Comparison of ENCODE assay signal across 16 cellular contexts in the genomic region with DNA sequence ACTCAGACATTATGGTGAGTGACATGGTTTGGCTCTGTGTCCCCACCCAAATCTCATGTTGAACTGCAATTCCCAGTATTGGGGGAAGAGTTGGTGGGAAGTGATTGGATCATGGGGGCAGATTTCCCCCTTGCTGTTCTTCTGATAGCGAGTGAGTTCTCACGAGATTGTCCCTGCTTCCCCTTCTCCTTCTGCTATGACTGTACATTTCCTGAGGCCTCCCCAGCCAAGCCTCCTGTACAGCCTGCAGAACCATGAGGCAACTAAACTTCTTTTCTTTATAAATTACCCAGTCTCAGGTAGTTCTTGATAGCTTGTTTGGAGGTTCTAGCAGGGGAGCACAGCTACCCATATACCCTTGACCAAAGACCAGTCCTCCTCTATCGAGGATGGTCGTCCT. TPM values are rescaled to one million over a fixed set of nuclear protein-coding genes. Genes with fewer than 3 reads are reported as not detected.
A peak's percentile ranks its signal among the peaks of the same experiment; 100 is the strongest.
DNase-seq lines count a peak whose midpoint lies in the region; ATAC-seq and TF ChIP-seq lines count a peak whose summit lies in the region.
"Had no signal": no experiment of that assay in that cellular context is flagged by ENCODE, and none has a peak within 500 bp of the region (broad histone marks: within the 10 kb centered on the region; RNA-seq: fewer than 3 reads in every experiment).

No MANE protein-coding gene starts in this region.

- H3K9me3 Mint-ChIP-seq in activated T-helper 2 cell treated with anti-CD3 and anti-CD28 coated beads, Interferon-gamma antibody, Interleukin-2, Interleukin-4, amounts not matched to agents 10 μg/mL and 5 μg/mL and 100 μg/mL, durations not matched to agents 14 hours and 24 hours and 36 hours, result peaks cover 56% of the 10 kb centered on the region

- intact Hi-C loops in IMR-90 (cut with micrococcal nuclease), result no loop called here
- intact Hi-C loops in activated T-helper 2 cell treated with anti-CD3 and anti-CD28 coated beads, Interferon-gamma antibody, Interleukin-2, Interleukin-4, amounts not matched to agents 10 μg/mL and 5 μg/mL and 100 μg/mL, durations not matched to agents 14 hours and 24 hours and 36 hours (cut with micrococcal nuclease), result loop anchor here (10.0 kb wide), 1 partner anchor 109 kb away; no protein-coding TSS in a partner anchor

- H2AK9ac ChIP-seq in IMR-90 (replicated peaks; ENCODE audit: low read depth, low read length, poor library complexity), result no peak overlapping the region

- H4K20me1 ChIP-seq in IMR-90 (ENCODE audit: insufficient read depth, low read length), result peaks cover 48% of the 10 kb centered on the region

- DNase-seq in CMK (ENCODE audit: low read depth) (peak; percentile 2), IMR-90 (no peak)
- no peak for DNase-seq in activated T-helper 2 cell treated with anti-CD3 and anti-CD28 coated beads, Interferon-gamma antibody, Interleukin-2, Interleukin-4, amounts not matched to agents 10 μg/mL and 5 μg/mL and 100 μg/mL, durations not matched to agents 14 hours and 24 hours and 36 hours (ENCODE audit: low spot score)
- DNase-seq in effector CD8-positive, alpha-beta T cell (lab: John Stamatoyannopoulos, UW), result no peak
- DNase-seq in activated T-cell treated with anti-CD3 and anti-CD28 coated beads, Interleukin-2, amount 50 U/mL, for 48 hours, result no peak
- DNase-seq: activated CD4-positive, alpha-beta T cell treated with anti-CD3 and anti-CD28 coated beads, Interleukin-2, amount 50 U/mL, for 1 hour; CD8-positive, alpha-beta T cell; GDM1; NCI-H1694; NCI-H526; testis had no signal

- H4K5ac ChIP-seq in IMR-90 (ENCODE audit: low read depth, low read length), result no peak overlapping the region

- BruUV-seq in IMR-90 (replicated peaks; lab: Mats Ljungman, UMichigan), result no TSS peak

- H3K36me3 ChIP-seq in IMR-90 (ENCODE audit: control insufficient read depth, insufficient read depth, low read length), result peaks cover 8% of the 10 kb centered on the region; the same call in 1 of the 2 replicates
- no peaks in the 10 kb centered on the region for H3K36me3 ChIP-seq in neutrophil

- peaks cover 72% of the 10 kb centered on the region for H3K4me1 Mint-ChIP-seq in activated T-helper 2 cell treated with anti-CD3 and anti-CD28 coated beads, Interferon-gamma antibody, Interleukin-2, Interleukin-4, amounts not matched to agents 10 μg/mL and 5 μg/mL and 100 μg/mL, durations not matched to agents 14 hours and 24 hours and 36 hours (ENCODE audit: low read depth)
- H3K4me1 Mint-ChIP-seq: brain had no signal

- H3K4me3 ChIP-seq in IMR-90 (ENCODE audit: insufficient read depth, low read depth, low read length) (no peak overlapping the region), neutrophil (ENCODE audit: low read depth in 1 of 2, low read length in 1 of 2) (no peak overlapping the region)
- H3K4me3 ChIP-seq: skin epidermis, testis had no signal

- ATAC-seq in IMR-90 (ENCODE audit: low read depth) (no peak), HG02610 (IDR thresholded peaks at IDR 0.05; ENCODE audit: unreplicated experiment) (no peak)
- ATAC-seq: CD8-positive, alpha-beta T cell had no signal

- H2AK5ac ChIP-seq in IMR-90 (ENCODE audit: low read depth, low read length), result no peak overlapping the region

- H3K56ac ChIP-seq in IMR-90 (ENCODE audit: extremely low read depth, insufficient read depth, low read length), result no peak overlapping the region

- CTCF ChIA-PET in IMR-90 (lab: Yijun Ruan, JAX), result no interaction called here

- no peak overlapping the region for H4K8ac ChIP-seq in IMR-90 (ENCODE audit: low read depth in 2 of 2, low read length in 2 of 2)

- H3K14ac ChIP-seq in IMR-90 (replicated peaks; ENCODE audit: low read depth, low read length), result no peak overlapping the region

- no peak overlapping the region for H2BK20ac ChIP-seq in IMR-90 (ENCODE audit: low read depth, low read length)

- no peak for TF ChIP-seq POLR2A in IMR-90 (IDR thresholded peaks at IDR 0.05; ENCODE audit: low read depth, low read length)

- no CpG with 5 or more reads among the region's 4 CpGs for WGBS in IMR-90 (ENCODE audit: extremely low coverage in 2 of 2, insufficient read length in 1 of 2), 2 experiments

- H3K23ac ChIP-seq in IMR-90 (ENCODE audit: low read depth, low read length), result no peak overlapping the region

- no peak overlapping the region for H2BK120ac ChIP-seq in IMR-90 (ENCODE audit: low read depth, low read length)

- no peak for TF ChIP-seq RAD21 in IMR-90 (IDR thresholded peaks at IDR 0.05; ENCODE audit: low read length)

- H2AFZ ChIP-seq in IMR-90 (replicated peaks; ENCODE audit: low read length, poor library complexity), result no peak overlapping the region

- no peak overlapping the region for H3K4me3 Mint-ChIP-seq in activated T-helper 2 cell treated with anti-CD3 and anti-CD28 coated beads, Interferon-gamma antibody, Interleukin-2, Interleukin-4, amounts not matched to agents 10 μg/mL and 5 μg/mL and 100 μg/mL, durations not matched to agents 14 hours and 24 hours and 36 hours (ENCODE audit: low read depth)
- H3K4me3 Mint-ChIP-seq: brain; CD8-positive, alpha-beta T cell had no signal

- POLR2A ChIA-PET in IMR-90 (lab: Charles Lee; ENCODE audit: unreplicated experiment), result interaction anchor here (1.0 kb wide), 1 partner anchor 343 kb away, joined by 3 read pairs; no protein-coding TSS in a partner anchor

- dilution Hi-C loops in IMR-90 (cut with HindIII; ENCODE audit: low sequenced_read_pairs, unreplicated experiment), result no loop called here

- no peak overlapping the region; the same call in 1 of the 2 replicates for H4K91ac ChIP-seq in IMR-90 (ENCODE audit: insufficient read depth, low read depth, low read length)

- in situ Hi-C loops in IMR-90 (cut with MboI; ENCODE audit: low sequenced_read_pairs), result no loop called here

- no peak overlapping the region for H3K4me2 ChIP-seq in IMR-90 (ENCODE audit: low read depth, low read length)
- H3K4me2 ChIP-seq: KMS-11 had no signal

- peak overlapping the region; percentile 4 for H3K27ac Mint-ChIP-seq in activated T-helper 2 cell treated with anti-CD3 and anti-CD28 coated beads, Interferon-gamma antibody, Interleukin-2, Interleukin-4, amounts not matched to agents 10 μg/mL and 5 μg/mL and 100 μg/mL, durations not matched to agents 14 hours and 24 hours and 36 hours
- H3K27ac Mint-ChIP-seq: brain; CD8-positive, alpha-beta T cell had no signal

- peaks cover 3% of the 10 kb centered on the region; the same call in 1 of the 2 replicates for H3K9me1 ChIP-seq in IMR-90 (ENCODE audit: insufficient read depth, low read length)

- peak overlapping the region; percentile 37; the same call in 1 of the 2 replicates for H3K27ac ChIP-seq in IMR-90 (ENCODE audit: insufficient read depth, low read length)
- peak overlapping the region; percentile 64 for H3K27ac ChIP-seq in neutrophil
- H3K27ac ChIP-seq: KMS-11, skin epidermis, testis had no signal

- no peak for TF ChIP-seq CTCF in IMR-90 (conservative IDR thresholded peaks at IDR 0.05; ENCODE audit: low read depth, low read length)
- TF ChIP-seq CTCF in neutrophil (IDR thresholded peaks at IDR 0.05), result no peak

- H3K9me3 ChIP-seq in IMR-90 (ENCODE audit: control insufficient read depth, insufficient read depth, low read length) (no peaks in the 10 kb centered on the region; the same call in 1 of the 2 replicates), neutrophil (no peaks in the 10 kb centered on the region)
- H3K9me3 ChIP-seq: testis had no signal

- peaks cover 90% of the 10 kb centered on the region for H3K36me3 Mint-ChIP-seq in activated T-helper 2 cell treated with anti-CD3 and anti-CD28 coated beads, Interferon-gamma antibody, Interleukin-2, Interleukin-4, amounts not matched to agents 10 μg/mL and 5 μg/mL and 100 μg/mL, durations not matched to agents 14 hours and 24 hours and 36 hours (ENCODE audit: low read depth)

- H3K27me3 ChIP-seq in IMR-90 (ENCODE audit: control insufficient read depth, insufficient read depth, low read length) (no peaks in the 10 kb centered on the region), neutrophil (no peaks in the 10 kb centered on the region)
- H3K27me3 ChIP-seq: testis had no signal

- no peak overlapping the region for H3K18ac ChIP-seq in IMR-90 (ENCODE audit: low read depth, low read length)

- peak overlapping the region; percentile 20 for H2BK5ac ChIP-seq in IMR-90 (ENCODE audit: low read depth, low read length, poor library complexity, severe bottlenecking)

- H3K4me1 ChIP-seq in IMR-90 (ENCODE audit: control insufficient read depth, insufficient read depth, low read length) (peaks cover 3% of the 10 kb centered on the region), neutrophil (ENCODE audit: control insufficient read depth in 1 of 2, insufficient read depth in 1 of 2, low read depth in 1 of 2, low read length in 1 of 2) (peaks cover 9 to 15% of the 10 kb centered on the region in 2 experiments)
- H3K4me1 ChIP-seq: testis had no signal

- H3K9ac ChIP-seq in IMR-90 (ENCODE audit: low read depth, low read length), result no peak overlapping the region
- H3K9ac ChIP-seq: KMS-11 had no signal

- no peak overlapping the region for H3K4ac ChIP-seq in IMR-90 (ENCODE audit: low read depth, low read length)

- H2BK15ac ChIP-seq in IMR-90 (ENCODE audit: low read depth, low read length), result no peak overlapping the region

- peaks cover 29 to 62% of the 10 kb centered on the region in 2 experiments for H3K79me1 ChIP-seq in IMR-90 (ENCODE audit: low read depth in 1 of 2, low read length in 2 of 2)

- no peaks in the 10 kb centered on the region for H3K27me3 Mint-ChIP-seq in activated T-helper 2 cell treated with anti-CD3 and anti-CD28 coated beads, Interferon-gamma antibody, Interleukin-2, Interleukin-4, amounts not matched to agents 10 μg/mL and 5 μg/mL and 100 μg/mL, durations not matched to agents 14 hours and 24 hours and 36 hours (ENCODE audit: low read depth)

TF ChIP-seq in IMR-90, 13 proteins besides CTCF, POLR2A, EP300 and RAD21 (continues in another document):
- no peak for TF ChIP-seq BHLHE40 (IDR thresholded peaks at IDR 0.05; ENCODE audit: low read depth, low read length)
- no peak for TF ChIP-seq SMC3 (IDR thresholded peaks at IDR 0.05; ENCODE audit: low read depth, low read length)
- TF ChIP-seq USF2 (IDR thresholded peaks at IDR 0.05; ENCODE audit: low read depth, low read length), result no peak
- TF ChIP-seq FOS (IDR thresholded peaks at IDR 0.05; ENCODE audit: low read depth, low read length), result no peak

RNA-seq across cellular contexts. Expression of gene ADAM10, which starts 45.9 kb away (rescaled TPM):
- 185 and 217 TPM in 2 replicates for total RNA-seq in IMR-90 (2012; rRNA removed)
- 90.4 and 110 TPM in 2 replicates for polyA plus RNA-seq in IMR-90 (2012; rRNA removed)
- polyA plus RNA-seq in IMR-90 (2012; cell fraction: cytosol; rRNA removed), result 47.3 and 49.4 TPM in 2 replicates
- polyA plus RNA-seq in IMR-90 (2012; cell fraction: nucleus; rRNA removed; ENCODE audit: low replicate concordance), result 11.6 and 52.2 TPM in 2 replicates
- total RNA-seq in activated T-helper 2 cell treated with anti-CD3 and anti-CD28 coated beads, Interferon-gamma antibody, Interleukin-2, Interleukin-4, amounts not matched to agents 10 μg/mL and 5 μg/mL and 100 μg/mL, durations not matched to agents 14 hours and 24 hours and 36 hours, result 136 and 141 TPM in 2 replicates
